ENCODE assay signal across 27 cellular contexts in the genomic region with DNA sequence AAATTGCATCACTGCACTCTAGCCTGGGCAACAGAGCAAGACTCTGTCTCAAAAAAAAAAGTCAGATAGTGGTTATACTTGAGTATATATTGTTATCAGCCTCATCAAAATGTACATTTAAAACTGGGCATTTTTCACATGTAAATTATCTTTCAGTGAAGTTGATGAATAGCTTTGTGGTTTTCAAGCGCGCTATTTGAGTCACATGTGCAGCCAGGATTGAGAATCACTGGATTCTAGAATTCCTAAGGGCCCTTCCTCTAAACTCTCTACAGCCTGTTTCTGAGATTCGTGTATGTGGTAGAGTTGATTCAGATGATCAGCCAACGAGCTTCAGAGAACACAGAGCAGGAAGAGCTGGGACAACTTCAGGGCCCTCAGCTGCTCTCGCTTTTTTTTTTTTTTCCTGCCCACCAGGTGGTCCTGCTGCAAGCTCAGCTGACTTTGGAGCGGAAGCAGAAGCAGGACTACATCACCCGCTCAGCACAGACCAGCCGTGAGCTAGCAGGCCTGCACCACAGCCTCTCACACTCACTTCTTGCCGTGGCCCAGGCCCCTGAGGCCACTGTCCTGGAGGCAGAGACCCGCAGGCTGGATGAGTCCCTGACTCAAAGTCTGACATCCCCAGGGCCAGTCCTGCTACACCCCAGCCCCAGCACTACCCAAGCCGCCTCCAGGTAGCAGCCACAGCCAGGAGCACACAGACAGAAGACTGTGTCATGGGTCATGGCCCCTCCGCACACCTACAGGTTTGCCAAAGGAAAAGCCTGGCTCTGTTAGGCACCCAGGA. TPM values are rescaled to one million over a fixed set of nuclear protein-coding genes. Genes with fewer than 3 reads are reported as not detected.
"Had no signal": no experiment of that assay in that cellular context is flagged by ENCODE, and none has a peak within 500 bp of the region (broad histone marks: within the 10 kb centered on the region; RNA-seq: fewer than 3 reads in every experiment).

No MANE protein-coding gene starts in this region.

- H2AFZ ChIP-seq: neural progenitor cell had no signal

- H3K27ac Mint-ChIP-seq: activated T-helper 1 cell treated with anti-CD3 and anti-CD28 coated beads, Interleukin-12 subunit alpha, Interleukin-12 subunit beta, Interleukin-2, Interleukin-4 antibody, amounts not matched to agents 30 ng/mL and 10 ng/mL and 1 ng/mL, durations not matched to agents 14 hours and 24 hours and 36 hours; endodermal cell; neural progenitor cell; progenitor cell of endocrine pancreas had no signal

- H3K4me2 ChIP-seq: neural progenitor cell had no signal

- H3K4me1 Mint-ChIP-seq: endodermal cell, neural progenitor cell had no signal

- ATAC-seq: body of pancreas; gastroesophageal sphincter; naive thymus-derived CD4-positive, alpha-beta T cell had no signal

- DNase-seq: activated CD4-positive, alpha-beta T cell treated with anti-CD3 and anti-CD28 coated beads, Interleukin-2, amount 50 U/mL, for 4 hours; amniotic stem cell; central memory CD4-positive, alpha-beta T cell; heart right ventricle; naive thymus-derived CD4-positive, alpha-beta T cell; stimulated activated CD4-positive, alpha-beta T cell treated with anti-CD3 and anti-CD28 coated beads, Interleukin-12 subunit alpha, Interleukin-12 subunit beta, amount 100 ng/mL, for 4 hours; stimulated activated CD4-positive, alpha-beta T cell treated with anti-CD3 and anti-CD28 coated beads, Interleukin-1b, Interleukin-23, amount 100 ng/mL, for 48 hours; stimulated activated CD8-positive, alpha-beta memory T cell treated with anti-CD3 and anti-CD28 coated beads, Interleukin-4, amount 100 ng/mL, for 48 hours; uterus had no signal

- H3K27ac ChIP-seq: body of pancreas, colonic mucosa, gastroesophageal sphincter, heart right ventricle, neural progenitor cell, right atrium auricular region, tibial nerve, uterus had no signal

- H3K27me3 ChIP-seq: body of pancreas, colonic mucosa, gastroesophageal sphincter, heart right ventricle, neural progenitor cell, right atrium auricular region, tibial nerve, uterus had no signal

- H3K4me3 ChIP-seq: body of pancreas, colonic mucosa, gastroesophageal sphincter, heart right ventricle, neural progenitor cell, right atrium auricular region, tibial nerve, uterus had no signal

- H3K9me3 Mint-ChIP-seq: activated T-helper 1 cell treated with anti-CD3 and anti-CD28 coated beads, Interleukin-12 subunit alpha, Interleukin-12 subunit beta, Interleukin-2, Interleukin-4 antibody, amounts not matched to agents 30 ng/mL and 10 ng/mL and 1 ng/mL, durations not matched to agents 14 hours and 24 hours and 36 hours; endodermal cell; naive thymus-derived CD4-positive, alpha-beta T cell; neural progenitor cell; stimulated activated naive CD8-positive, alpha-beta T cell treated with anti-CD3 and anti-CD28 coated beads, Interleukin-15, Interleukin-2, amounts not matched to agents 100 ng/mL and 50 ng/mL, for 24 hours had no signal

- H3K9ac ChIP-seq: neural progenitor cell had no signal

- H3K4me1 ChIP-seq: body of pancreas, colonic mucosa, gastroesophageal sphincter, heart right ventricle, neural progenitor cell, tibial nerve, uterus had no signal

- H3K36me3 ChIP-seq: colonic mucosa, neural progenitor cell, uterus had no signal

- H3K4me3 Mint-ChIP-seq: activated naive CD8-positive, alpha-beta T cell; activated T-helper 1 cell treated with anti-CD3 and anti-CD28 coated beads, Interleukin-12 subunit alpha, Interleukin-12 subunit beta, Interleukin-2, Interleukin-4 antibody, amounts not matched to agents 30 ng/mL and 10 ng/mL and 1 ng/mL, durations not matched to agents 14 hours and 24 hours and 36 hours; endodermal cell; naive thymus-derived CD4-positive, alpha-beta T cell; neural progenitor cell; stimulated activated naive CD8-positive, alpha-beta T cell treated with anti-CD3 and anti-CD28 coated beads, Interleukin-15, Interleukin-2, amounts not matched to agents 100 ng/mL and 50 ng/mL, for 24 hours had no signal

- H3K9me3 ChIP-seq: body of pancreas, colonic mucosa, gastroesophageal sphincter, heart right ventricle, right atrium auricular region, tibial nerve, uterus had no signal

- H3K27me3 Mint-ChIP-seq: activated naive CD8-positive, alpha-beta T cell; naive thymus-derived CD4-positive, alpha-beta T cell; progenitor cell of endocrine pancreas; stimulated activated naive CD8-positive, alpha-beta T cell treated with anti-CD3 and anti-CD28 coated beads, Interleukin-15, Interleukin-2, amounts not matched to agents 100 ng/mL and 50 ng/mL, for 24 hours had no signal

RNA-seq across cellular contexts. Expression of gene C20orf173, which starts 18.3 kb away (rescaled TPM):
- total RNA-seq: activated T-helper 1 cell treated with anti-CD3 and anti-CD28 coated beads, Interleukin-12 subunit alpha, Interleukin-12 subunit beta, Interleukin-2, Interleukin-4 antibody, amounts not matched to agents 30 ng/mL and 10 ng/mL and 1 ng/mL, durations not matched to agents 14 hours and 24 hours and 36 hours; body of pancreas; colonic mucosa; endodermal cell; epithelial cell of proximal tubule; fibroblast of lung; gastroesophageal sphincter; heart right ventricle; kidney epithelial cell; liver; mucosa of gallbladder; naive thymus-derived CD4-positive, alpha-beta T cell; osteoblast; progenitor cell of endocrine pancreas; right atrium auricular region; T-helper 2 cell treated with Interferon-gamma antibody and Interleukin-4, amounts not matched to agents 100 ng/mL and 5 ng/mL, for 36 hours; tibial nerve; uterus had no signal
